Comparison of ENCODE assay signal across 8 cellular contexts in genomic region chr6:82364087-82365010, GRCh38. TPM values are rescaled to one million over a fixed set of nuclear protein-coding genes. Genes with fewer than 3 reads are reported as not detected.
DNase-seq lines count a peak whose midpoint lies in the region; ATAC-seq and TF ChIP-seq lines count a peak whose summit lies in the region.

No MANE protein-coding gene starts in this region.

- peak; percentile 36 for ATAC-seq in HG03066 (IDR thresholded peaks at IDR 0.05; ENCODE audit: low read depth, unreplicated experiment)
- peak; percentile 87 for ATAC-seq in left lung

- H3K36me3 ChIP-seq in left lung = no peaks in the 10 kb centered on the region
- H3K36me3 ChIP-seq in stomach = no peaks in the 10 kb centered on the region

- no peak for TF ChIP-seq POLR2A in stomach (IDR thresholded peaks at IDR 0.05)

- H3K9me3 ChIP-seq in left lung (no peaks in the 10 kb centered on the region), stomach (no peaks in the 10 kb centered on the region)

- DNase-seq in activated naive CD4-positive, alpha-beta T cell treated with Interleukin-2 at 50 U/mL for 16 hours = peak; percentile 5
- no peak for DNase-seq in activated naive CD4-positive, alpha-beta T cell treated with anti-CD3 and anti-CD28 coated beads, Interleukin-2, amount 50 U/mL, for 16 hours
- peak; percentile 66 for DNase-seq in RWPE1 (ENCODE audit: low spot score)
- DNase-seq in dedifferentiated amniotic fluid mesenchymal stem cell (ENCODE audit: extremely low spot score) = peak; percentile 49
- DNase-seq in left lung = peak; percentile 48 to 87
- DNase-seq in stomach = peak; percentile 49
- no peak for DNase-seq in SIG-M5 treated with dmso at 0.1 percent for 504 hours (lab: John Stamatoyannopoulos, UW; ENCODE audit: unreplicated experiment)

- POLR2A ChIA-PET in RWPE1 (lab: Yijun Ruan, JAX; ENCODE audit: low non-redundant PET) = interaction anchor here (1.1 kb wide), 1 partner anchor 18 kb away, joined by 3 read pairs; no protein-coding TSS in a partner anchor

- CTCF ChIA-PET in RWPE1 (lab: Yijun Ruan, JAX) = interaction anchor here (0.5 to 1.4 kb wide), 4 partner anchors 90 to 471 kb away, joined by 3 to 5 read pairs (median 4); no protein-coding TSS in a partner anchor

- no peak for TF ChIP-seq EP300 in stomach (IDR thresholded peaks at IDR 0.05)

- TF ChIP-seq CTCF in RWPE1 (conservative IDR thresholded peaks at IDR 0.05; ENCODE audit: low read depth) (no peak), left lung (IDR thresholded peaks at IDR 0.05) (no peak), stomach (IDR thresholded peaks at IDR 0.05) (no peak)

- H3K27me3 ChIP-seq in left lung (peaks cover 7 to 75% of the 10 kb centered on the region in 2 donors), stomach (peaks cover 0 to 58% (median 10%) of the 10 kb centered on the region in 3 donors)

- H3K4me3 ChIP-seq in left lung (peak overlapping the region; percentile 58 to 63), stomach (peak overlapping the region; percentile 57 to 86 (median 66))

- WGBS in stomach, 5 donors = 0 to 1% (median 1%) methylated on average over 62 to 87 of the region's 87 CpGs

- intact Hi-C loops in left lung (cut with DNase I) = no loop called here
- intact Hi-C loops in stomach (cut with DNase I; ENCODE audit: low total_unique reads) = no loop called here

- H3K4me1 ChIP-seq in left lung (peaks cover 0 to 20% of the 10 kb centered on the region in 2 donors), stomach (peaks cover 9 to 32% (median 26%) of the 10 kb centered on the region in 4 donors)

- H3K27ac ChIP-seq in RWPE1 = peak overlapping the region; percentile 98
- H3K27ac ChIP-seq in left lung = peak overlapping the region; percentile 60 to 81
- peak overlapping the region; percentile 63 to 83 (median 82) for H3K27ac ChIP-seq in stomach

RNA-seq across cellular contexts. Expression of gene TPBG, which starts 0.7 kb away (rescaled TPM):
- total RNA-seq in left lung (10 to 100 TPM; 12.6 to 19.3 TPM), stomach (10 to 100 TPM in 1 of 5 donors, 1 to 10 TPM in 4; 5.3 to 17.7 (median 9.7) TPM)
- 10 to 100 TPM in 1 of 3 donors, 1 to 10 TPM in 2; 1.4 to 21.2 (median 3.5) TPM for polyA plus RNA-seq in stomach

Comparison
In these comparisons a context has a peak if more than half of its experiments do, and no peak if none do; other contexts are left out.
1. DNase-seq: peak in activated naive CD4-positive, alpha-beta T cell treated with Interleukin-2 at 50 U/mL for 16 hours (single experiment), RWPE1 (single experiment), dedifferentiated amniotic fluid mesenchymal stem cell (single experiment), left lung (2 of 2) and stomach (single experiment); none in activated naive CD4-positive, alpha-beta T cell treated with anti-CD3 and anti-CD28 coated beads, Interleukin-2, amount 50 U/mL, for 16 hours (single experiment) and SIG-M5 treated with dmso at 0.1 percent for 504 hours (single experiment).
2. Peak in every context shown above with its lines, with median percentiles within 50 percentile points of each other: H3K27ac ChIP-seq.